1 cellular context compared by ENCODE assay signal in genomic region chr17:46793541-46793940, GRCh38.
TF ChIP-seq lines count a peak whose summit lies in the region.

No MANE protein-coding gene starts in this region.

TF ChIP-seq in HepG2, 621 proteins besides CTCF, POLR2A, EP300 and RAD21:
- 0 out of 2 replicates have a peak, but pooled peaks have one; percentile 19 for TF ChIP-seq NFAT5 (CRISPR knock-in tag; IDR thresholded peaks at IDR 0.05)
- TF ChIP-seq, protein P1, sequence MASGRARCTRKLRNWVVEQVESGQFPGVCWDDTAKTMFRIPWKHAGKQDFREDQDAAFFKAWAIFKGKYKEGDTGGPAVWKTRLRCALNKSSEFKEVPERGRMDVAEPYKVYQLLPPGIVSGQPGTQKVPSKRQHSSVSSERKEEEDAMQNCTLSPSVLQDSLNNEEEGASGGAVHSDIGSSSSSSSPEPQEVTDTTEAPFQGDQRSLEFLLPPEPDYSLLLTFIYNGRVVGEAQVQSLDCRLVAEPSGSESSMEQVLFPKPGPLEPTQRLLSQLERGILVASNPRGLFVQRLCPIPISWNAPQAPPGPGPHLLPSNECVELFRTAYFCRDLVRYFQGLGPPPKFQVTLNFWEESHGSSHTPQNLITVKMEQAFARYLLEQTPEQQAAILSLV (CRISPR knock-in tag; IDR thresholded peaks at IDR 0.05; ENCODE audit: borderline replicate concordance) = no peak
- no peak for TF ChIP-seq ZNF609 (CRISPR knock-in tag; IDR thresholded peaks at IDR 0.05; ENCODE audit: borderline replicate concordance)
- TF ChIP-seq, protein P2, sequence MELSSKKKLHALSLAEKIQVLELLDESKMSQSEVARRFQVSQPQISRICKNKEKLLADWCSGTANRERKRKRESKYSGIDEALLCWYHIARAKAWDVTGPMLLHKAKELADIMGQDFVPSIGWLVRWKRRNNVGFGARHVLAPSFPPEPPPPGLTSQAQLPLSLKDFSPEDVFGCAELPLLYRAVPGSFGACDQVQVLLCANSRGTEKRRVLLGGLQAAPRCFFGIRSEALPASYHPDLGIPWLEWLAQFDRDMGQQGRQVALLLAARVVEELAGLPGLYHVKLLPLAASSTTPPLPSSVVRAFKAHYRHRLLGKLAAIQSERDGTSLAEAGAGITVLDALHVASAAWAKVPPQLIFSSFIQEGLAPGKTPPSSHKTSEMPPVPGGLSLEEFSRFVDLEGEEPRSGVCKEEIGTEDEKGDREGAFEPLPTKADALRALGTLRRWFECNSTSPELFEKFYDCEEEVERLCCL (CRISPR knock-in tag; IDR thresholded peaks at IDR 0.05; ENCODE audit: borderline replicate concordance) = no peak
- TF ChIP-seq, protein P3, sequence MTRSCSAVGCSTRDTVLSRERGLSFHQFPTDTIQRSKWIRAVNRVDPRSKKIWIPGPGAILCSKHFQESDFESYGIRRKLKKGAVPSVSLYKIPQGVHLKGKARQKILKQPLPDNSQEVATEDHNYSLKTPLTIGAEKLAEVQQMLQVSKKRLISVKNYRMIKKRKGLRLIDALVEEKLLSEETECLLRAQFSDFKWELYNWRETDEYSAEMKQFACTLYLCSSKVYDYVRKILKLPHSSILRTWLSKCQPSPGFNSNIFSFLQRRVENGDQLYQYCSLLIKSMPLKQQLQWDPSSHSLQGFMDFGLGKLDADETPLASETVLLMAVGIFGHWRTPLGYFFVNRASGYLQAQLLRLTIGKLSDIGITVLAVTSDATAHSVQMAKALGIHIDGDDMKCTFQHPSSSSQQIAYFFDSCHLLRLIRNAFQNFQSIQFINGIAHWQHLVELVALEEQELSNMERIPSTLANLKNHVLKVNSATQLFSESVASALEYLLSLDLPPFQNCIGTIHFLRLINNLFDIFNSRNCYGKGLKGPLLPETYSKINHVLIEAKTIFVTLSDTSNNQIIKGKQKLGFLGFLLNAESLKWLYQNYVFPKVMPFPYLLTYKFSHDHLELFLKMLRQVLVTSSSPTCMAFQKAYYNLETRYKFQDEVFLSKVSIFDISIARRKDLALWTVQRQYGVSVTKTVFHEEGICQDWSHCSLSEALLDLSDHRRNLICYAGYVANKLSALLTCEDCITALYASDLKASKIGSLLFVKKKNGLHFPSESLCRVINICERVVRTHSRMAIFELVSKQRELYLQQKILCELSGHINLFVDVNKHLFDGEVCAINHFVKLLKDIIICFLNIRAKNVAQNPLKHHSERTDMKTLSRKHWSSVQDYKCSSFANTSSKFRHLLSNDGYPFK (CRISPR knock-in tag; IDR thresholded peaks at IDR 0.05; ENCODE audit: borderline replicate concordance) = no peak
- no peak for TF ChIP-seq ZNF253 (CRISPR knock-in tag; IDR thresholded peaks at IDR 0.05; ENCODE audit: borderline replicate concordance)
- TF ChIP-seq ZNF746 (CRISPR knock-in tag; IDR thresholded peaks at IDR 0.05) = no peak
- no peak for TF ChIP-seq HNRNPL (IDR thresholded peaks at IDR 0.05; ENCODE audit: low read depth, low read length)
